9 cellular contexts compared by ENCODE assay signal in genomic region chr2:152047826-152048476, GRCh38. TPM values are rescaled to one million over a fixed set of nuclear protein-coding genes. Genes with fewer than 3 reads are reported as not detected.
DNase-seq lines count a peak whose midpoint lies in the region; ATAC-seq and TF ChIP-seq lines count a peak whose summit lies in the region.
"Had no signal": no experiment of that assay in that cellular context is flagged by ENCODE, and none has a peak within 500 bp of the region (broad histone marks: within the 10 kb centered on the region; RNA-seq: fewer than 3 reads in every experiment).

No MANE protein-coding gene starts in this region.

- no peaks in the 10 kb centered on the region for H3K4me1 ChIP-seq in mucosa of descending colon (ENCODE audit: low read depth)
- H3K4me1 ChIP-seq: A549 had no signal

- no peak for TF ChIP-seq POLR2A in lower leg skin (IDR thresholded peaks at IDR 0.05)

- no peak overlapping the region for H3K27ac Mint-ChIP-seq in HFFc6

- no peaks in the 10 kb centered on the region for H3K36me3 Mint-ChIP-seq in HFFc6 (ENCODE audit: low read depth)

- no peaks in the 10 kb centered on the region for H3K9me3 Mint-ChIP-seq in HFFc6

- H3K27ac ChIP-seq in VCaP, result no peak overlapping the region
- H3K27ac ChIP-seq: A549 had no signal

- ATAC-seq in mucosa of descending colon, result peak; percentile 40
- no peak for ATAC-seq in sciatic nerve

- H3K36me3 ChIP-seq in mucosa of descending colon (ENCODE audit: low read depth), result no peaks in the 10 kb centered on the region

- TF ChIP-seq CTCF in HFFc6 (IDR thresholded peaks at IDR 0.05) (peak; percentile 69), VCaP (conservative IDR thresholded peaks at IDR 0.05) (peak; percentile 23; the same call in 1 of the 2 replicates), mucosa of descending colon (IDR thresholded peaks at IDR 0.05) (no peak), lower leg skin (IDR thresholded peaks at IDR 0.05) (no peak)

- no peak overlapping the region for H3K4me3 Mint-ChIP-seq in HFFc6

- WGBS in lower leg skin, 2 donors, result 57 to 69% methylated on average over 6 of the region's 6 CpGs

- DNase-seq in DMS53 (lab: John Stamatoyannopoulos, UW) (peak; percentile 7), DMS53 treated with DMSO at 0.1 percent for 48 hours (lab: John Stamatoyannopoulos, UW; ENCODE audit: unreplicated experiment) (no peak), HFFc6 (no peak), mucosa of descending colon (no peak), sciatic nerve (ENCODE audit: low spot score) (no peak), AG08396 (ENCODE audit: low spot score) (no peak), lower leg skin (ENCODE audit: low spot score in 2 of 2) (no peak)

- H3K9me3 ChIP-seq in mucosa of descending colon, result no peaks in the 10 kb centered on the region
- H3K9me3 ChIP-seq: A549 had no signal

- intact Hi-C loops in mucosa of descending colon (cut with DNase I, micrococcal nuclease), result no loop called here
- intact Hi-C loops in sciatic nerve (cut with DNase I), result no loop called here
- intact Hi-C loops in lower leg skin (cut with DNase I; ENCODE audit: low total_unique reads), result loop anchor here (10.0 kb wide), 1 partner anchor 1467 kb away; no protein-coding TSS in a partner anchor

- H3K4me3 ChIP-seq in mucosa of descending colon, result no peak overlapping the region
- H3K4me3 ChIP-seq in lower leg skin (ENCODE audit: low read depth, poor library complexity, severe bottlenecking), result no peak overlapping the region
- H3K4me3 ChIP-seq: A549 had no signal

- H3K4me1 Mint-ChIP-seq in HFFc6 (ENCODE audit: low read depth), result no peaks in the 10 kb centered on the region

- H3K27me3 Mint-ChIP-seq in HFFc6 (ENCODE audit: insufficient read depth), result peaks cover 70% of the 10 kb centered on the region

RNA-seq across cellular contexts. Expression of gene CACNB4, which starts 50.9 kb away (rescaled TPM):
- total RNA-seq in HFFc6 (2021; fragmentation: NEBNext Ultra II Directional; extraction: Animal tissue kit (Norgen Biotek cat#: 25700)), result under 1 TPM in 3 of 6 experiments, not detected in 3; 0.05 to 0.23 (median 0.21) TPM
- total RNA-seq in mucosa of descending colon, result 1 to 10 TPM; 1.0 to 1.8 (median 1.4) TPM
- total RNA-seq in sciatic nerve, result 11.4 TPM
- total RNA-seq in lower leg skin, result 1 to 10 TPM; 2.4 to 6.3 (median 3.5) TPM

Comparison
In these comparisons a context has a peak if more than half of its experiments do, and no peak if none do; other contexts are left out.
1. CTCF ChIP-seq: peak in HFFc6 (single experiment) and VCaP (single experiment); none in mucosa of descending colon (single experiment) and lower leg skin (0 of 3).